ENCODE assay signal across 8 cellular contexts in genomic region chr1:216750031-216750627, GRCh38. TPM values are rescaled to one million over a fixed set of nuclear protein-coding genes. Genes with fewer than 3 reads are reported as not detected.
DNase-seq lines count a peak whose midpoint lies in the region; ATAC-seq and TF ChIP-seq lines count a peak whose summit lies in the region.

No MANE protein-coding gene starts in this region.

- H3K4me3 ChIP-seq in fibroblast of lung (replicated peaks in 1 of 4; ENCODE audit: control extremely low read depth in 1 of 4, insufficient read depth in 1 of 4, low read depth in 3 of 4, low read length in 4 of 4), result no peak overlapping the region

- peak; percentile 13 for TF ChIP-seq CTCF in GM20000 (IDR thresholded peaks at IDR 0.05; ENCODE audit: extremely low read depth, missing control alignments)
- TF ChIP-seq CTCF in fibroblast of lung (conservative IDR thresholded peaks at IDR 0.05 in 1 of 2, IDR thresholded peaks at IDR 0.05 in 1 of 2; ENCODE audit: low read depth in 1 of 2, low read length in 2 of 2), result peak; percentile 90 to 92

- H3K36me3 ChIP-seq in fibroblast of lung (ENCODE audit: control insufficient read depth, insufficient read depth, low read length), result no peaks in the 10 kb centered on the region

- no peak overlapping the region for H2AFZ ChIP-seq in fibroblast of lung (ENCODE audit: low read length)

- DNase-seq in AG08396 (ENCODE audit: low spot score) (peak; percentile 29), GM20000 (ENCODE audit: low spot score) (peak; percentile 8), MV-4-11 (lab: John Stamatoyannopoulos, UW) (peak; percentile 18), SHP77 (lab: John Stamatoyannopoulos, UW) (peak; percentile 49 to 66), fibroblast of lung (ENCODE audit: low read depth in 2 of 2) (peak; percentile 59 to 78), nucleus accumbens (lab: John Stamatoyannopoulos, UW) (peak in 40 of 56 donors; percentile 1 to 74 (median 30))

- H3K27me3 ChIP-seq in fibroblast of lung (ENCODE audit: control insufficient read depth, insufficient read depth, low read length), result no peaks in the 10 kb centered on the region

- H3K9me3 ChIP-seq in fibroblast of lung (ENCODE audit: control insufficient read depth, insufficient read depth, low read depth, low read length), result no peaks in the 10 kb centered on the region

- H3K4me2 ChIP-seq in fibroblast of lung (ENCODE audit: extremely low read depth, insufficient read depth, low read length), result no peak overlapping the region

- no peak overlapping the region for H3K9ac ChIP-seq in fibroblast of lung (ENCODE audit: insufficient read depth, low read length)

- ATAC-seq in HG03095 (IDR thresholded peaks at IDR 0.05; ENCODE audit: unreplicated experiment) (no peak), GM21737 (IDR thresholded peaks at IDR 0.05; ENCODE audit: unreplicated experiment) (no peak)

- no peaks in the 10 kb centered on the region for H3K4me1 ChIP-seq in fibroblast of lung (ENCODE audit: control insufficient read depth, extremely low read depth, insufficient read depth, low read length)

- no peaks in the 10 kb centered on the region for H4K20me1 ChIP-seq in fibroblast of lung (ENCODE audit: control insufficient read depth, extremely low read depth, insufficient read depth, low read length)

- H3K27ac ChIP-seq in fibroblast of lung (ENCODE audit: insufficient read depth, low read length), result no peak overlapping the region

- H3K79me2 ChIP-seq in fibroblast of lung (ENCODE audit: control insufficient read depth, insufficient read depth, low read length), result no peaks in the 10 kb centered on the region

RNA-seq across cellular contexts. Expression of gene ESRRG, which starts 26.9 kb away (rescaled TPM):
- 0.51 and 0.83 TPM in 2 replicates for total RNA-seq in fibroblast of lung
- polyA plus RNA-seq in fibroblast of lung, result 0.15 and 0.17 TPM in 2 replicates
- polyA plus RNA-seq in fibroblast of lung (2012), result 0.08 and 0.13 TPM in 2 replicates
- not detected in 2 replicates for polyA minus RNA-seq in fibroblast of lung (ENCODE audit: low replicate concordance)

Comparison
In these comparisons a context has a peak if more than half of its experiments do, and no peak if none do; other contexts are left out.
1. DNase-seq: peak in every context shown above with its lines; median percentile 68 in fibroblast of lung; 58 in SHP77; 30 in nucleus accumbens; 29 in AG08396; 18 in MV-4-11; 8 in GM20000.